ENCODE assay signal across 1 cellular context in the genomic region with DNA sequence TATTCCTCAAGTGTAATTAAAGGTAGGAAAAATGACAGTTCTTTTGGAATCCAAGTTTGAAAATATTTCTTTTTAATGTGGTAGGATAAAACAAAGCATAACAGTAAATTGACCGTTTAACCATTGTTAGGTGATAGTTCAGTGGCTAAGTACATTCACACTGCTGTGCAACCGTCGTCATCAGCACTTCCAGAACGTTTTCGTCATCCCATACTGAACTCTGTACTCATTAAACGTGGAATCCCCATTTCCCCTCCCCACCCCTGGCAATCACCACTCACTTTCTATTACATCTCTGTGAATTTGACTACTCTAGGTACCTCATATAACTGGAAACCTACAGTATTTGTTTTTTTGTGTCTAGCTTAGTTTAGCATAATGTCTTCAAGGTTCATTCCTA.
TF ChIP-seq lines count a peak whose summit lies in the region.

No MANE protein-coding gene starts in this region.

TF ChIP-seq in HepG2, 621 proteins besides CTCF, POLR2A, EP300 and RAD21 (continues in another document):
- TF ChIP-seq ZNF354B (CRISPR knock-in tag; IDR thresholded peaks at IDR 0.05) (no peak), ZZZ3 (CRISPR knock-in tag; IDR thresholded peaks at IDR 0.05; ENCODE audit: borderline replicate concordance) (no peak), SMARCE1 (IDR thresholded peaks at IDR 0.05; ENCODE audit: borderline replicate concordance) (no peak), CREM (IDR thresholded peaks at IDR 0.05) (peak; percentile 35; the same call in 1 of the 2 replicates), CREM (CRISPR knock-in tag; IDR thresholded peaks at IDR 0.05) (no peak), HNRNPK (IDR thresholded peaks at IDR 0.05; ENCODE audit: low read depth, low read length, poor library complexity, severe bottlenecking) (peak; percentile 68), ZNF256 (CRISPR knock-in tag; conservative IDR thresholded peaks at IDR 0.05) (no peak), CREB1 (IDR thresholded peaks at IDR 0.05) (peak; percentile 74), CREB1 (CRISPR knock-in tag; IDR thresholded peaks at IDR 0.05) (peak; percentile 73; the same call in 1 of the 2 replicates), SATB2 (CRISPR knock-in tag; IDR thresholded peaks at IDR 0.05) (no peak), IKZF4 (CRISPR knock-in tag; IDR thresholded peaks at IDR 0.05; ENCODE audit: borderline replicate concordance, low read depth, not compliant biosample characterization) (no peak), PPARG (CRISPR knock-in tag; conservative IDR thresholded peaks at IDR 0.05) (peak; percentile 59; the same call in 1 of the 2 replicates), ONECUT2 (CRISPR knock-in tag; IDR thresholded peaks at IDR 0.05) (no peak), CEBPG (CRISPR knock-in tag; IDR thresholded peaks at IDR 0.05) (peak; percentile 30; the same call in 1 of the 2 replicates), ZNF138 (CRISPR knock-in tag; IDR thresholded peaks at IDR 0.05; ENCODE audit: low read depth) (no peak), SP5 (CRISPR knock-in tag; IDR thresholded peaks at IDR 0.05; ENCODE audit: borderline replicate concordance, low read depth) (no peak), CHD2 (IDR thresholded peaks at IDR 0.05; ENCODE audit: low read depth, low read length) (no peak), JDP2 (CRISPR knock-in tag; IDR thresholded peaks at IDR 0.05; ENCODE audit: borderline replicate concordance) (no peak), HNF4A (CRISPR knock-in tag; IDR thresholded peaks at IDR 0.05) (peak; percentile 63; the same call in 1 of the 2 replicates), HOXA3 (CRISPR knock-in tag; IDR thresholded peaks at IDR 0.05) (peak; percentile 70), ZNF33A (CRISPR knock-in tag; IDR thresholded peaks at IDR 0.05; ENCODE audit: borderline replicate concordance) (no peak), ZBTB21 (CRISPR knock-in tag; IDR thresholded peaks at IDR 0.05) (peak; percentile 69; the same call in 1 of the 2 replicates), SOX13 (IDR thresholded peaks at IDR 0.05) (no peak), SOX13 (CRISPR knock-in tag; conservative IDR thresholded peaks at IDR 0.05 in 1 of 2, IDR thresholded peaks at IDR 0.05 in 1 of 2) (peak in 1 of 2 experiments; percentile 30; a peak in 1 of 4 replicates), GATAD2A (CRISPR knock-in tag; IDR thresholded peaks at IDR 0.05) (peak; percentile 41; the same call in 1 of the 2 replicates), ZNF446 (CRISPR knock-in tag; IDR thresholded peaks at IDR 0.05) (no peak), ZNF17 (CRISPR knock-in tag; IDR thresholded peaks at IDR 0.05) (no peak), RXRB (CRISPR knock-in tag; IDR thresholded peaks at IDR 0.05; ENCODE audit: borderline replicate concordance) (0 out of 2 replicates have a peak, but pooled peaks have one; percentile 35)
- TF ChIP-seq, protein P1, sequence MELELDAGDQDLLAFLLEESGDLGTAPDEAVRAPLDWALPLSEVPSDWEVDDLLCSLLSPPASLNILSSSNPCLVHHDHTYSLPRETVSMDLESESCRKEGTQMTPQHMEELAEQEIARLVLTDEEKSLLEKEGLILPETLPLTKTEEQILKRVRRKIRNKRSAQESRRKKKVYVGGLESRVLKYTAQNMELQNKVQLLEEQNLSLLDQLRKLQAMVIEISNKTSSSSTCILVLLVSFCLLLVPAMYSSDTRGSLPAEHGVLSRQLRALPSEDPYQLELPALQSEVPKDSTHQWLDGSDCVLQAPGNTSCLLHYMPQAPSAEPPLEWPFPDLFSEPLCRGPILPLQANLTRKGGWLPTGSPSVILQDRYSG (CRISPR knock-in tag; IDR thresholded peaks at IDR 0.05): no peak
- TF ChIP-seq, protein P2, sequence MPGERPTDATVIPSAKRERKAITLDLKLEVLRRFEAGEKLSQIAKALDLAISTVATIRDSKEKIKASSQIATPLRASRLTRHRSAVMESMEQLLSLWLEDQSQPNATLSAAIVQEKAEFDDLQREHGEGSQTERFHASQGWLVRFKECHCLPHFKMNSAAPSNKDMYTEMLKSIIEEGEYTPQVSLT (CRISPR knock-in tag; IDR thresholded peaks at IDR 0.05; ENCODE audit: borderline replicate concordance, low read depth): no peak
- TF ChIP-seq, protein P3, sequence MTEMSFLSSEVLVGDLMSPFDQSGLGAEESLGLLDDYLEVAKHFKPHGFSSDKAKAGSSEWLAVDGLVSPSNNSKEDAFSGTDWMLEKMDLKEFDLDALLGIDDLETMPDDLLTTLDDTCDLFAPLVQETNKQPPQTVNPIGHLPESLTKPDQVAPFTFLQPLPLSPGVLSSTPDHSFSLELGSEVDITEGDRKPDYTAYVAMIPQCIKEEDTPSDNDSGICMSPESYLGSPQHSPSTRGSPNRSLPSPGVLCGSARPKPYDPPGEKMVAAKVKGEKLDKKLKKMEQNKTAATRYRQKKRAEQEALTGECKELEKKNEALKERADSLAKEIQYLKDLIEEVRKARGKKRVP (CRISPR knock-in tag; IDR thresholded peaks at IDR 0.05): peak in 1 of 2 experiments; percentile 25; a peak in 1 of 4 replicates
- TF ChIP-seq, protein P4, sequence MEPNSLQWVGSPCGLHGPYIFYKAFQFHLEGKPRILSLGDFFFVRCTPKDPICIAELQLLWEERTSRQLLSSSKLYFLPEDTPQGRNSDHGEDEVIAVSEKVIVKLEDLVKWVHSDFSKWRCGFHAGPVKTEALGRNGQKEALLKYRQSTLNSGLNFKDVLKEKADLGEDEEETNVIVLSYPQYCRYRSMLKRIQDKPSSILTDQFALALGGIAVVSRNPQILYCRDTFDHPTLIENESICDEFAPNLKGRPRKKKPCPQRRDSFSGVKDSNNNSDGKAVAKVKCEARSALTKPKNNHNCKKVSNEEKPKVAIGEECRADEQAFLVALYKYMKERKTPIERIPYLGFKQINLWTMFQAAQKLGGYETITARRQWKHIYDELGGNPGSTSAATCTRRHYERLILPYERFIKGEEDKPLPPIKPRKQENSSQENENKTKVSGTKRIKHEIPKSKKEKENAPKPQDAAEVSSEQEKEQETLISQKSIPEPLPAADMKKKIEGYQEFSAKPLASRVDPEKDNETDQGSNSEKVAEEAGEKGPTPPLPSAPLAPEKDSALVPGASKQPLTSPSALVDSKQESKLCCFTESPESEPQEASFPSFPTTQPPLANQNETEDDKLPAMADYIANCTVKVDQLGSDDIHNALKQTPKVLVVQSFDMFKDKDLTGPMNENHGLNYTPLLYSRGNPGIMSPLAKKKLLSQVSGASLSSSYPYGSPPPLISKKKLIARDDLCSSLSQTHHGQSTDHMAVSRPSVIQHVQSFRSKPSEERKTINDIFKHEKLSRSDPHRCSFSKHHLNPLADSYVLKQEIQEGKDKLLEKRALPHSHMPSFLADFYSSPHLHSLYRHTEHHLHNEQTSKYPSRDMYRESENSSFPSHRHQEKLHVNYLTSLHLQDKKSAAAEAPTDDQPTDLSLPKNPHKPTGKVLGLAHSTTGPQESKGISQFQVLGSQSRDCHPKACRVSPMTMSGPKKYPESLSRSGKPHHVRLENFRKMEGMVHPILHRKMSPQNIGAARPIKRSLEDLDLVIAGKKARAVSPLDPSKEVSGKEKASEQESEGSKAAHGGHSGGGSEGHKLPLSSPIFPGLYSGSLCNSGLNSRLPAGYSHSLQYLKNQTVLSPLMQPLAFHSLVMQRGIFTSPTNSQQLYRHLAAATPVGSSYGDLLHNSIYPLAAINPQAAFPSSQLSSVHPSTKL (CRISPR knock-in tag; IDR thresholded peaks at IDR 0.05): 0 out of 2 replicates have a peak, but pooled peaks have one; percentile 18
- TF ChIP-seq, protein P5, sequence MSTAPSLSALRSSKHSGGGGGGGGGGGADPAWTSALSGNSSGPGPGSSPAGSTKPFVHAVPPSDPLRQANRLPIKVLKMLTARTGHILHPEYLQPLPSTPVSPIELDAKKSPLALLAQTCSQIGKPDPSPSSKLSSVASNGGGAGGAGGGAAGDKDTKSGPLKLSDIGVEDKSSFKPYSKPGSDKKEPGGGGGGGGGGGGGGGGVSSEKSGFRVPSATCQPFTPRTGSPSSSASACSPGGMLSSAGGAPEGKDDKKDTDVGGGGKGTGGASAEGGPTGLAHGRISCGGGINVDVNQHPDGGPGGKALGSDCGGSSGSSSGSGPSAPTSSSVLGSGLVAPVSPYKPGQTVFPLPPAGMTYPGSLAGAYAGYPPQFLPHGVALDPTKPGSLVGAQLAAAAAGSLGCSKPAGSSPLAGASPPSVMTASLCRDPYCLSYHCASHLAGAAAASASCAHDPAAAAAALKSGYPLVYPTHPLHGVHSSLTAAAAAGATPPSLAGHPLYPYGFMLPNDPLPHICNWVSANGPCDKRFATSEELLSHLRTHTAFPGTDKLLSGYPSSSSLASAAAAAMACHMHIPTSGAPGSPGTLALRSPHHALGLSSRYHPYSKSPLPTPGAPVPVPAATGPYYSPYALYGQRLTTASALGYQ (CRISPR knock-in tag; IDR thresholded peaks at IDR 0.05): no peak
- TF ChIP-seq, protein P6, sequence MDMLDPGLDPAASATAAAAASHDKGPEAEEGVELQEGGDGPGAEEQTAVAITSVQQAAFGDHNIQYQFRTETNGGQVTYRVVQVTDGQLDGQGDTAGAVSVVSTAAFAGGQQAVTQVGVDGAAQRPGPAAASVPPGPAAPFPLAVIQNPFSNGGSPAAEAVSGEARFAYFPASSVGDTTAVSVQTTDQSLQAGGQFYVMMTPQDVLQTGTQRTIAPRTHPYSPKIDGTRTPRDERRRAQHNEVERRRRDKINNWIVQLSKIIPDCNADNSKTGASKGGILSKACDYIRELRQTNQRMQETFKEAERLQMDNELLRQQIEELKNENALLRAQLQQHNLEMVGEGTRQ (IDR thresholded peaks at IDR 0.05; ENCODE audit: low read depth, low read length): no peak
- TF ChIP-seq, protein P6 (CRISPR knock-in tag; IDR thresholded peaks at IDR 0.05; ENCODE audit: borderline replicate concordance): no peak
- TF ChIP-seq, protein P7, sequence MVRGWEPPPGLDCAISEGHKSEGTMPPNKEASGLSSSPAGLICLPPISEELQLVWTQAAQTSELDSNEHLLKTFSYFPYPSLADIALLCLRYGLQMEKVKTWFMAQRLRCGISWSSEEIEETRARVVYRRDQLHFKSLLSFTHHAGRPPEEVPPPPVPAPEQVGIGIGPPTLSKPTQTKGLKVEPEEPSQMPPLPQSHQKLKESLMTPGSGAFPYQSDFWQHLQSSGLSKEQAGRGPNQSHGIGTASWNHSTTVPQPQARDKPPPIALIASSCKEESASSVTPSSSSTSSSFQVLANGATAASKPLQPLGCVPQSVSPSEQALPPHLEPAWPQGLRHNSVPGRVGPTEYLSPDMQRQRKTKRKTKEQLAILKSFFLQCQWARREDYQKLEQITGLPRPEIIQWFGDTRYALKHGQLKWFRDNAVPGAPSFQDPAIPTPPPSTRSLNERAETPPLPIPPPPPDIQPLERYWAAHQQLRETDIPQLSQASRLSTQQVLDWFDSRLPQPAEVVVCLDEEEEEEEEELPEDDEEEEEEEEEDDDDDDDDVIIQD (CRISPR knock-in tag; IDR thresholded peaks at IDR 0.05; ENCODE audit: low read depth): no peak
- TF ChIP-seq, protein P8, sequence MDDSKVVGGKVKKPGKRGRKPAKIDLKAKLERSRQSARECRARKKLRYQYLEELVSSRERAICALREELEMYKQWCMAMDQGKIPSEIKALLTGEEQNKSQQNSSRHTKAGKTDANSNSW (CRISPR knock-in tag; IDR thresholded peaks at IDR 0.05; ENCODE audit: borderline replicate concordance): no peak
- TF ChIP-seq, protein P9, sequence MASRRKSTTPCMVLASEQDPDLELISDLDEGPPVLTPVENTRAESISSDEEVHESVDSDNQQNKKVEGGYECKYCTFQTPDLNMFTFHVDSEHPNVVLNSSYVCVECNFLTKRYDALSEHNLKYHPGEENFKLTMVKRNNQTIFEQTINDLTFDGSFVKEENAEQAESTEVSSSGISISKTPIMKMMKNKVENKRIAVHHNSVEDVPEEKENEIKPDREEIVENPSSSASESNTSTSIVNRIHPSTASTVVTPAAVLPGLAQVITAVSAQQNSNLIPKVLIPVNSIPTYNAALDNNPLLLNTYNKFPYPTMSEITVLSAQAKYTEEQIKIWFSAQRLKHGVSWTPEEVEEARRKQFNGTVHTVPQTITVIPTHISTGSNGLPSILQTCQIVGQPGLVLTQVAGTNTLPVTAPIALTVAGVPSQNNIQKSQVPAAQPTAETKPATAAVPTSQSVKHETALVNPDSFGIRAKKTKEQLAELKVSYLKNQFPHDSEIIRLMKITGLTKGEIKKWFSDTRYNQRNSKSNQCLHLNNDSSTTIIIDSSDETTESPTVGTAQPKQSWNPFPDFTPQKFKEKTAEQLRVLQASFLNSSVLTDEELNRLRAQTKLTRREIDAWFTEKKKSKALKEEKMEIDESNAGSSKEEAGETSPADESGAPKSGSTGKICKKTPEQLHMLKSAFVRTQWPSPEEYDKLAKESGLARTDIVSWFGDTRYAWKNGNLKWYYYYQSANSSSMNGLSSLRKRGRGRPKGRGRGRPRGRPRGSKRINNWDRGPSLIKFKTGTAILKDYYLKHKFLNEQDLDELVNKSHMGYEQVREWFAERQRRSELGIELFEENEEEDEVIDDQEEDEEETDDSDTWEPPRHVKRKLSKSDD (CRISPR knock-in tag; IDR thresholded peaks at IDR 0.05; ENCODE audit: low read depth): 0 out of 2 replicates have a peak, but pooled peaks have one; percentile 26
- TF ChIP-seq, protein P10, sequence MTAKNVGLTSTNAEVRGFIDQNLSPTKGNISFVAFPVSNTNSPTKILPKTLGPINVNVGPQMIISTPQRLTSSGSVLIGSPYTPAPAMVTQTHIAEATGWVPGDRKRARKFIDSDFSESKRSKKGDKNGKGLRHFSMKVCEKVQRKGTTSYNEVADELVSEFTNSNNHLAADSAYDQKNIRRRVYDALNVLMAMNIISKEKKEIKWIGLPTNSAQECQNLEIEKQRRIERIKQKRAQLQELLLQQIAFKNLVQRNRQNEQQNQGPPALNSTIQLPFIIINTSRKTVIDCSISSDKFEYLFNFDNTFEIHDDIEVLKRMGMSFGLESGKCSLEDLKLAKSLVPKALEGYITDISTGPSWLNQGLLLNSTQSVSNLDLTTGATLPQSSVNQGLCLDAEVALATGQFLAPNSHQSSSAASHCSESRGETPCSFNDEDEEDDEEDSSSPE (CRISPR knock-in tag; IDR thresholded peaks at IDR 0.05): no peak
- TF ChIP-seq, protein P11, sequence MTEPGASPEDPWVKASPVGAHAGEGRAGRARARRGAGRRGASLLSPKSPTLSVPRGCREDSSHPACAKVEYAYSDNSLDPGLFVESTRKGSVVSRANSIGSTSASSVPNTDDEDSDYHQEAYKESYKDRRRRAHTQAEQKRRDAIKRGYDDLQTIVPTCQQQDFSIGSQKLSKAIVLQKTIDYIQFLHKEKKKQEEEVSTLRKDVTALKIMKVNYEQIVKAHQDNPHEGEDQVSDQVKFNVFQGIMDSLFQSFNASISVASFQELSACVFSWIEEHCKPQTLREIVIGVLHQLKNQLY (CRISPR knock-in tag; IDR thresholded peaks at IDR 0.05): no peak
- TF ChIP-seq, protein P12, sequence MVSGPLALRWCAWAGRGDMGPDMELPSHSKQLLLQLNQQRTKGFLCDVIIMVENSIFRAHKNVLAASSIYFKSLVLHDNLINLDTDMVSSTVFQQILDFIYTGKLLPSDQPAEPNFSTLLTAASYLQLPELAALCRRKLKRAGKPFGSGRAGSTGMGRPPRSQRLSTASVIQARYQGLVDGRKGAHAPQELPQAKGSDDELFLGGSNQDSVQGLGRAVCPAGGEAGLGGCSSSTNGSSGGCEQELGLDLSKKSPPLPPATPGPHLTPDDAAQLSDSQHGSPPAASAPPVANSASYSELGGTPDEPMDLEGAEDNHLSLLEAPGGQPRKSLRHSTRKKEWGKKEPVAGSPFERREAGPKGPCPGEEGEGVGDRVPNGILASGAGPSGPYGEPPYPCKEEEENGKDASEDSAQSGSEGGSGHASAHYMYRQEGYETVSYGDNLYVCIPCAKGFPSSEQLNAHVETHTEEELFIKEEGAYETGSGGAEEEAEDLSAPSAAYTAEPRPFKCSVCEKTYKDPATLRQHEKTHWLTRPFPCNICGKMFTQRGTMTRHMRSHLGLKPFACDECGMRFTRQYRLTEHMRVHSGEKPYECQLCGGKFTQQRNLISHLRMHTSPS (CRISPR knock-in tag; IDR thresholded peaks at IDR 0.05; ENCODE audit: low read depth): no peak
